ENCODE assay signal across 24 cellular contexts in genomic region chr14:71629250-71629649, GRCh38.
"Had no signal": no experiment of that assay in that cellular context is flagged by ENCODE, and none has a peak within 500 bp of the region (broad histone marks: within the 10 kb centered on the region; RNA-seq: fewer than 3 reads in every experiment).

No MANE protein-coding gene starts in this region.

- H3K27ac Mint-ChIP-seq: endodermal cell; nephron progenitor cell; stimulated activated naive B cell treated with anti-CD40 and anti-IgM and Interleukin-4, amounts not matched to agents 10 μg/mL and 1 μg/mL and 100 μg/mL, for 72 hours; stimulated activated naive CD8-positive, alpha-beta T cell treated with anti-CD3 and anti-CD28 coated beads, Interleukin-15, amount 100 ng/mL, for 72 hours had no signal

- H3K4me1 ChIP-seq: heart left ventricle, parathyroid adenoma, psoas muscle, right lobe of liver, testis, upper lobe of right lung, vagina had no signal

- FAIRE-seq: frontal cortex, islet of Langerhans had no signal

- H3K79me2 ChIP-seq: parathyroid adenoma had no signal

- DNase-seq: effector CD4-positive, alpha-beta T cell; endodermal cell; heart left ventricle; hippocampal formation; kidney glomerular epithelial cell; naive thymus-derived CD4-positive, alpha-beta T cell; nephron progenitor cell; psoas muscle; retina; right lobe of liver; spleen; stimulated activated CD4-positive, alpha-beta T cell treated with anti-CD3 and anti-CD28 coated beads, Interleukin-2, amount 100 ng/mL, for 24 hours; stimulated activated CD4-positive, alpha-beta T cell treated with anti-CD3 and anti-CD28 coated beads, Interleukin-4, amount 100 ng/mL, for 4 hours; stimulated activated naive B cell treated with anti-CD40 and anti-IgM and Interleukin-4, amounts not matched to agents 10 μg/mL and 1 μg/mL and 100 μg/mL, for 72 hours; stimulated activated naive CD8-positive, alpha-beta T cell treated with anti-CD3 and anti-CD28 coated beads, Interleukin-15, amount 100 ng/mL, for 72 hours; testis; upper lobe of right lung had no signal

- H3K27me3 Mint-ChIP-seq: naive thymus-derived CD4-positive, alpha-beta T cell; stimulated activated naive B cell treated with anti-CD40 and anti-IgM and Interleukin-4, amounts not matched to agents 10 μg/mL and 1 μg/mL and 100 μg/mL, for 72 hours; stimulated activated naive CD8-positive, alpha-beta T cell treated with anti-CD3 and anti-CD28 coated beads, Interleukin-15, amount 100 ng/mL, for 72 hours had no signal

- H3K4me1 Mint-ChIP-seq: naive thymus-derived CD4-positive, alpha-beta T cell; nephron progenitor cell had no signal

- H2AFZ ChIP-seq: parathyroid adenoma had no signal

- H3K4me3 ChIP-seq: coronary artery, heart left ventricle, psoas muscle, right lobe of liver, spleen, testis, tibial nerve, upper lobe of right lung, vagina had no signal

- H3K27ac ChIP-seq: coronary artery, heart left ventricle, parathyroid adenoma, psoas muscle, right lobe of liver, spleen, testis, tibial nerve, upper lobe of right lung, vagina had no signal

- H3K9me3 ChIP-seq: psoas muscle, right lobe of liver, testis, tibial nerve, upper lobe of right lung, vagina had no signal

- H3K27me3 ChIP-seq: heart left ventricle, right lobe of liver, spleen, testis, tibial nerve, upper lobe of right lung, vagina had no signal

- ATAC-seq: esophagus mucosa; heart left ventricle; naive thymus-derived CD4-positive, alpha-beta T cell; psoas muscle; right lobe of liver; stimulated activated naive B cell treated with anti-CD40 and anti-IgM and Interleukin-4, amounts not matched to agents 10 μg/mL and 1 μg/mL and 100 μg/mL, for 72 hours; stimulated activated naive CD8-positive, alpha-beta T cell treated with anti-CD3 and anti-CD28 coated beads, Interleukin-15, amount 100 ng/mL, for 72 hours; upper lobe of right lung had no signal

- H3K4me3 Mint-ChIP-seq: endodermal cell; naive thymus-derived CD4-positive, alpha-beta T cell; nephron progenitor cell; stimulated activated naive B cell treated with anti-CD40 and anti-IgM and Interleukin-4, amounts not matched to agents 10 μg/mL and 1 μg/mL and 100 μg/mL, for 72 hours; stimulated activated naive CD8-positive, alpha-beta T cell treated with anti-CD3 and anti-CD28 coated beads, Interleukin-15, amount 100 ng/mL, for 72 hours had no signal

- H3K9ac ChIP-seq: parathyroid adenoma had no signal
